In the genomic region with DNA sequence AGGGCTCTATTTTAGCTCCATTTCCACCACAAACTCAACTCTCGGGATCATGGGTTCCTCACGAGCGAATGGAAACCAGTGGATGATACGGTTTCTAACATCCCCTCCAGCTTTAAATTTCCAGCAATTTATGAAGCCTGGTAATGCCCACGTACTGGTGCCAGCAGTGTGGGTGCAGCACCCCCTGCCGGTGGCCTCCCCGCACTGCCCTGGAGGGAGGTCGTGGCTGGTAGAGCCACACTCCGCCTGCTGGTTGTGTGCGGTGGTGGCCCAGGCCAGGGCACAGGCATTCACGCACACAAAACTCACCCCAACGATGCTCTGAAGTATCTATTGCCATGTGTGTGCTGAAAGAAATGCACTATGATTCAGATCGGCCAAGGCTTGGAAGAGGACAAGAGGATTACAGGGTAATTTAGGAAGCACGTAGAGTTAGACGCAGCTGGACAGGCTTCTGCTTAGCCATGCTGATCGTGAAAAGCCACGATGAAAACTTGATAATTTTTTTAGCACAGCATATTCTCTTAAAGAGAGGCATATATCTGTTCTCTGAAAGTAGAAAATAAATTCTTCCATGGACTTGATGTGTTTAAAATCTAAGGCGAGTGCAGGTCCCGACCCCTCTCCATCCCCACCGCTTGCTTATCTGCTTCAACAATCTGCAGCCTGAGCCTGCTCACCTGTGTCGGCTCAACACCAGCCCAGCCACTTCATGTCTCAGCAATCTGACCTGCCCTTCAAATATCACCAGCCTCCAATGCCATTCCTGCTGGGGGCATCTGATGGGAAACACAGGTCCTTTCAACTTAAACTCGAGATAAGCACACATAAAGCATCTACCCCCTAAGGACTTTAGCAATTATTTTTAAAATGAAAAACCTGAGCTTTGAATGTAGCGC, we compare ENCODE assay signal across 1 cellular context.
TF ChIP-seq lines count a peak whose summit lies in the region.

No MANE protein-coding gene starts in this region.

TF ChIP-seq in WTC11, 78 proteins besides CTCF, POLR2A, EP300 and RAD21 (continued from another document):
- TF ChIP-seq, protein P1, sequence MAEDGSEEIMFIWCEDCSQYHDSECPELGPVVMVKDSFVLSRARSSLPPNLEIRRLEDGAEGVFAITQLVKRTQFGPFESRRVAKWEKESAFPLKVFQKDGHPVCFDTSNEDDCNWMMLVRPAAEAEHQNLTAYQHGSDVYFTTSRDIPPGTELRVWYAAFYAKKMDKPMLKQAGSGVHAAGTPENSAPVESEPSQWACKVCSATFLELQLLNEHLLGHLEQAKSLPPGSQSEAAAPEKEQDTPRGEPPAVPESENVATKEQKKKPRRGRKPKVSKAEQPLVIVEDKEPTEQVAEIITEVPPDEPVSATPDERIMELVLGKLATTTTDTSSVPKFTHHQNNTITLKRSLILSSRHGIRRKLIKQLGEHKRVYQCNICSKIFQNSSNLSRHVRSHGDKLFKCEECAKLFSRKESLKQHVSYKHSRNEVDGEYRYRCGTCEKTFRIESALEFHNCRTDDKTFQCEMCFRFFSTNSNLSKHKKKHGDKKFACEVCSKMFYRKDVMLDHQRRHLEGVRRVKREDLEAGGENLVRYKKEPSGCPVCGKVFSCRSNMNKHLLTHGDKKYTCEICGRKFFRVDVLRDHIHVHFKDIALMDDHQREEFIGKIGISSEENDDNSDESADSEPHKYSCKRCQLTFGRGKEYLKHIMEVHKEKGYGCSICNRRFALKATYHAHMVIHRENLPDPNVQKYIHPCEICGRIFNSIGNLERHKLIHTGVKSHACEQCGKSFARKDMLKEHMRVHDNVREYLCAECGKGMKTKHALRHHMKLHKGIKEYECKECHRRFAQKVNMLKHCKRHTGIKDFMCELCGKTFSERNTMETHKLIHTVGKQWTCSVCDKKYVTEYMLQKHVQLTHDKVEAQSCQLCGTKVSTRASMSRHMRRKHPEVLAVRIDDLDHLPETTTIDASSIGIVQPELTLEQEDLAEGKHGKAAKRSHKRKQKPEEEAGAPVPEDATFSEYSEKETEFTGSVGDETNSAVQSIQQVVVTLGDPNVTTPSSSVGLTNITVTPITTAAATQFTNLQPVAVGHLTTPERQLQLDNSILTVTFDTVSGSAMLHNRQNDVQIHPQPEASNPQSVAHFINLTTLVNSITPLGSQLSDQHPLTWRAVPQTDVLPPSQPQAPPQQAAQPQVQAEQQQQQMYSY (CRISPR knock-in tag; IDR thresholded peaks at IDR 0.05), result no peak
- TF ChIP-seq OVOL2 (CRISPR knock-in tag; IDR thresholded peaks at IDR 0.05; ENCODE audit: borderline replicate concordance) (no peak), ETV6 (CRISPR knock-in tag; IDR thresholded peaks at IDR 0.05) (0 out of 2 replicates have a peak, but pooled peaks have one; percentile 26), NR2C2 (CRISPR knock-in tag; IDR thresholded peaks at IDR 0.05) (no peak), ZNF423 (CRISPR knock-in tag; IDR thresholded peaks at IDR 0.05) (no peak), EMX1 (CRISPR knock-in tag; IDR thresholded peaks at IDR 0.05) (no peak)
- TF ChIP-seq, protein P2, sequence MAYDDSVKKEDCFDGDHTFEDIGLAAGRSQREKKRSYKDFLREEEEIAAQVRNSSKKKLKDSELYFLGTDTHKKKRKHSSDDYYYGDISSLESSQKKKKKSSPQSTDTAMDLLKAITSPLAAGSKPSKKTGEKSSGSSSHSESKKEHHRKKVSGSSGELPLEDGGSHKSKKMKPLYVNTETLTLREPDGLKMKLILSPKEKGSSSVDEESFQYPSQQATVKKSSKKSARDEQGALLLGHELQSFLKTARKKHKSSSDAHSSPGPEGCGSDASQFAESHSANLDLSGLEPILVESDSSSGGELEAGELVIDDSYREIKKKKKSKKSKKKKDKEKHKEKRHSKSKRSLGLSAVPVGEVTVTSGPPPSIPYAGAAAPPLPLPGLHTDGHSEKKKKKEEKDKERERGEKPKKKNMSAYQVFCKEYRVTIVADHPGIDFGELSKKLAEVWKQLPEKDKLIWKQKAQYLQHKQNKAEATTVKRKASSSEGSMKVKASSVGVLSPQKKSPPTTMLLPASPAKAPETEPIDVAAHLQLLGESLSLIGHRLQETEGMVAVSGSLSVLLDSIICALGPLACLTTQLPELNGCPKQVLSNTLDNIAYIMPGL (CRISPR knock-in tag; IDR thresholded peaks at IDR 0.05), result peak; percentile 70; the same call in 1 of the 2 replicates
- TF ChIP-seq, protein P3, sequence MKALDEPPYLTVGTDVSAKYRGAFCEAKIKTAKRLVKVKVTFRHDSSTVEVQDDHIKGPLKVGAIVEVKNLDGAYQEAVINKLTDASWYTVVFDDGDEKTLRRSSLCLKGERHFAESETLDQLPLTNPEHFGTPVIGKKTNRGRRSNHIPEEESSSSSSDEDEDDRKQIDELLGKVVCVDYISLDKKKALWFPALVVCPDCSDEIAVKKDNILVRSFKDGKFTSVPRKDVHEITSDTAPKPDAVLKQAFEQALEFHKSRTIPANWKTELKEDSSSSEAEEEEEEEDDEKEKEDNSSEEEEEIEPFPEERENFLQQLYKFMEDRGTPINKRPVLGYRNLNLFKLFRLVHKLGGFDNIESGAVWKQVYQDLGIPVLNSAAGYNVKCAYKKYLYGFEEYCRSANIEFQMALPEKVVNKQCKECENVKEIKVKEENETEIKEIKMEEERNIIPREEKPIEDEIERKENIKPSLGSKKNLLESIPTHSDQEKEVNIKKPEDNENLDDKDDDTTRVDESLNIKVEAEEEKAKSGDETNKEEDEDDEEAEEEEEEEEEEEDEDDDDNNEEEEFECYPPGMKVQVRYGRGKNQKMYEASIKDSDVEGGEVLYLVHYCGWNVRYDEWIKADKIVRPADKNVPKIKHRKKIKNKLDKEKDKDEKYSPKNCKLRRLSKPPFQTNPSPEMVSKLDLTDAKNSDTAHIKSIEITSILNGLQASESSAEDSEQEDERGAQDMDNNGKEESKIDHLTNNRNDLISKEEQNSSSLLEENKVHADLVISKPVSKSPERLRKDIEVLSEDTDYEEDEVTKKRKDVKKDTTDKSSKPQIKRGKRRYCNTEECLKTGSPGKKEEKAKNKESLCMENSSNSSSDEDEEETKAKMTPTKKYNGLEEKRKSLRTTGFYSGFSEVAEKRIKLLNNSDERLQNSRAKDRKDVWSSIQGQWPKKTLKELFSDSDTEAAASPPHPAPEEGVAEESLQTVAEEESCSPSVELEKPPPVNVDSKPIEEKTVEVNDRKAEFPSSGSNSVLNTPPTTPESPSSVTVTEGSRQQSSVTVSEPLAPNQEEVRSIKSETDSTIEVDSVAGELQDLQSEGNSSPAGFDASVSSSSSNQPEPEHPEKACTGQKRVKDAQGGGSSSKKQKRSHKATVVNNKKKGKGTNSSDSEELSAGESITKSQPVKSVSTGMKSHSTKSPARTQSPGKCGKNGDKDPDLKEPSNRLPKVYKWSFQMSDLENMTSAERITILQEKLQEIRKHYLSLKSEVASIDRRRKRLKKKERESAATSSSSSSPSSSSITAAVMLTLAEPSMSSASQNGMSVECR (CRISPR knock-in tag; IDR thresholded peaks at IDR 0.05; ENCODE audit: borderline replicate concordance), result no peak
TF ChIP-seq in WTC11: peak in this region for 4.
